ENCODE assay signal across 18 cellular contexts in the genomic region with DNA sequence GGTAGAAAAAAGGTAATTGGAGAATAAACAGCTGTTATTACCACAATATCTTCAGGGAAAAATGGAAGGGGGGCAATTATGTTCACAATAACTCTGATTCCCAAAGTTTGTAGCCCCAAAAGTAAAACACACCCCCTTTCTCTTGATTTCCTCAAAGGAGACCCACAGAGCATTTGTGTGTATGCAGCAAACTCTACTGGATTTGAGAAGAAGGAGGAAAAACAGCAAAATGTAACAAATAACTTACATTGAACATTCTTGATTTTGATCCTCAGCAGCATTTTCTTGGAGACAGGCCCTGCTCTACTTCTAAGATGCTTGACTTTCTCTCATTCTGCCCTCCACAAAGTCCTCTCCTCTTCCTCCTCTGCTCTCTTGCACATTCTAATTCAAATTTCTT.
A peak's percentile ranks its signal among the peaks of the same experiment; 100 is the strongest.
DNase-seq lines count a peak whose midpoint lies in the region; ATAC-seq, FAIRE-seq and TF ChIP-seq lines count a peak whose summit lies in the region.
"Had no signal": no experiment of that assay in that cellular context is flagged by ENCODE, and none has a peak within 500 bp of the region (broad histone marks: within the 10 kb centered on the region; RNA-seq: fewer than 3 reads in every experiment).

No MANE protein-coding gene starts in this region.

- FAIRE-seq in H1 (lab: Jason Lieb, UNC): no peak
- FAIRE-seq: G401.6, GM12878, GM19239, H54 had no signal

- no peaks in the 10 kb centered on the region for H3K36me3 ChIP-seq in H1 (ENCODE audit: control insufficient read depth in 2 of 4, insufficient read depth in 4 of 4, low read length in 3 of 4)
- H3K36me3 ChIP-seq: HAP-1 had no signal

- H3K4me3 ChIP-seq in H1 (ENCODE audit: extremely low read depth in 1 of 4, insufficient read depth in 2 of 4, low read depth in 3 of 4, low read length in 4 of 4): no peak overlapping the region
- H3K4me3 ChIP-seq: GM12878, GM23248, HAP-1 had no signal

- TF ChIP-seq EP300 in H1 (IDR thresholded peaks at IDR 0.05; ENCODE audit: borderline replicate concordance in 1 of 2, low read depth in 2 of 2, low read length in 2 of 2): no peak

- H2BK5ac ChIP-seq in H1 (ENCODE audit: low read depth, low read length): no peak overlapping the region

- no peak overlapping the region for H3K23ac ChIP-seq in H1 (ENCODE audit: insufficient read length)

- no peaks in the 10 kb centered on the region for H3K79me1 ChIP-seq in H1 (ENCODE audit: low read depth, low read length)

- no peak overlapping the region for H2BK20ac ChIP-seq in H1 (ENCODE audit: low read length)

- H3K79me2 ChIP-seq in H1 (ENCODE audit: control insufficient read depth in 1 of 2, insufficient read depth in 2 of 2, low read length in 2 of 2): no peaks in the 10 kb centered on the region

- H3K27ac ChIP-seq in H1 (ENCODE audit: low read depth, low read length): no peak overlapping the region
- H3K27ac ChIP-seq: GM23248 had no signal

- no peak overlapping the region for H3K4ac ChIP-seq in H1 (replicated peaks; ENCODE audit: insufficient read length, low read depth, low read length)

- no peak for TF ChIP-seq POLR2A in H1 (IDR thresholded peaks at IDR 0.05; ENCODE audit: control extremely low read depth in 1 of 2, low read depth in 2 of 2, low read length in 2 of 2)

- no peak for TF ChIP-seq CTCF in H1 (IDR thresholded peaks at IDR 0.05; ENCODE audit: control extremely low read depth in 1 of 3, insufficient read depth in 1 of 3, low read depth in 1 of 3, low read length in 3 of 3)

- no peaks in the 10 kb centered on the region for H3K4me1 ChIP-seq in H1 (replicated peaks in 1 of 4; ENCODE audit: control insufficient read depth in 3 of 4, insufficient read depth in 4 of 4, low read length in 3 of 4)
- H3K4me1 ChIP-seq: Caco-2, HAP-1 had no signal

- H2BK12ac ChIP-seq in H1 (ENCODE audit: low read depth, low read length): no peak overlapping the region

- H2BK15ac ChIP-seq in H1 (ENCODE audit: low read length): no peak overlapping the region

- H3K9me3 ChIP-seq in H1 (ENCODE audit: insufficient read depth in 2 of 2, low read depth in 1 of 2, low read length in 1 of 2): no peaks in the 10 kb centered on the region
- H3K9me3 ChIP-seq: Caco-2, HAP-1 had no signal

- H3K23me2 ChIP-seq in H1 (ENCODE audit: low read depth, low read length): no peaks in the 10 kb centered on the region

- TF ChIP-seq RAD21 in H1 (IDR thresholded peaks at IDR 0.05 in 1 of 2, conservative IDR thresholded peaks at IDR 0.05 in 1 of 2; ENCODE audit: low read depth in 2 of 2, low read length in 2 of 2): no peak

- no peak overlapping the region for H3K4me2 ChIP-seq in H1 (ENCODE audit: insufficient read depth in 1 of 2, low read depth in 2 of 2, low read length in 2 of 2)

- no peak overlapping the region for H4K91ac ChIP-seq in H1 (replicated peaks; ENCODE audit: insufficient read length, low read length)

- H4K5ac ChIP-seq in H1 (ENCODE audit: insufficient read length, low read depth, low read length): no peak overlapping the region

- no peak overlapping the region for H3K9ac ChIP-seq in H1 (replicated peaks in 1 of 4; ENCODE audit: extremely low read depth in 1 of 4, low read depth in 3 of 4, low read length in 3 of 4)
- H3K9ac ChIP-seq: GM23248 had no signal

- POLR2A ChIA-PET in H1 (lab: Charles Lee; ENCODE audit: partially characterized antibody): no interaction called here

- ATAC-seq in HG02884 (IDR thresholded peaks at IDR 0.05; ENCODE audit: unreplicated experiment): no peak
- ATAC-seq: CD8-positive, alpha-beta T cell; GM12878 had no signal

- CTCF ChIA-PET in H1 (lab: Charles Lee; ENCODE audit: partially characterized antibody): no interaction called here

- H4K20me1 ChIP-seq in H1 (replicated peaks in 1 of 2; ENCODE audit: control insufficient read depth in 1 of 2, insufficient read depth in 2 of 2, low read length in 2 of 2): no peaks in the 10 kb centered on the region

- DNase-seq in H1 (ENCODE audit: low read depth in 1 of 2, low spot score in 2 of 2) (no peak), midbrain (lab: John Stamatoyannopoulos, UW) (peak; percentile 18), superior temporal gyrus (ENCODE audit: extremely low spot score) (peak; percentile 45), NCI-H345 (lab: John Stamatoyannopoulos, UW) (no peak), NCI-H526 (lab: John Stamatoyannopoulos, UW) (no peak)
- DNase-seq: C1 segment of cervical spinal cord; Caco-2; CD8-positive, alpha-beta T cell; DMS153; DND-41; GM23248; HFFc6 had no signal

- H2AFZ ChIP-seq in H1 (ENCODE audit: low read length): peak overlapping the region; percentile 78; the same call in 1 of the 2 replicates
- H2AFZ ChIP-seq: GM23248 had no signal

- H3K56ac ChIP-seq in H1 (replicated peaks; ENCODE audit: insufficient read length, low read depth, low read length): no peak overlapping the region

- no peaks in the 10 kb centered on the region for H3K27me3 ChIP-seq in H1 (replicated peaks in 1 of 4; ENCODE audit: control insufficient read depth in 3 of 4, extremely low read depth in 1 of 4, insufficient read depth in 3 of 4, low read length in 3 of 4)

- no peak overlapping the region for H2BK120ac ChIP-seq in H1 (replicated peaks; ENCODE audit: low read depth, low read length)

- H3K18ac ChIP-seq in H1 (ENCODE audit: extremely low read depth, low read length): no peak overlapping the region

- no peak overlapping the region for H2AK5ac ChIP-seq in H1 (ENCODE audit: low read depth, low read length)

- H3K14ac ChIP-seq in H1 (ENCODE audit: insufficient read length): no peak overlapping the region

- H4K8ac ChIP-seq in H1 (ENCODE audit: extremely low read depth, insufficient read depth, low read length): no peak overlapping the region

TF ChIP-seq in H1, 55 proteins besides CTCF, POLR2A, EP300 and RAD21:
- TF ChIP-seq CHD1 (IDR thresholded peaks at IDR 0.05; ENCODE audit: low read depth, low read length): no peak
- no peak for TF ChIP-seq NANOG (IDR thresholded peaks at IDR 0.05; ENCODE audit: insufficient read depth, low read depth, low read length, poor library complexity, severe bottlenecking)
- TF ChIP-seq NRF1 (IDR thresholded peaks at IDR 0.05; ENCODE audit: low read depth, low read length): no peak
- TF ChIP-seq, protein P1, sequence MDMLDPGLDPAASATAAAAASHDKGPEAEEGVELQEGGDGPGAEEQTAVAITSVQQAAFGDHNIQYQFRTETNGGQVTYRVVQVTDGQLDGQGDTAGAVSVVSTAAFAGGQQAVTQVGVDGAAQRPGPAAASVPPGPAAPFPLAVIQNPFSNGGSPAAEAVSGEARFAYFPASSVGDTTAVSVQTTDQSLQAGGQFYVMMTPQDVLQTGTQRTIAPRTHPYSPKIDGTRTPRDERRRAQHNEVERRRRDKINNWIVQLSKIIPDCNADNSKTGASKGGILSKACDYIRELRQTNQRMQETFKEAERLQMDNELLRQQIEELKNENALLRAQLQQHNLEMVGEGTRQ (IDR thresholded peaks at IDR 0.05; ENCODE audit: low read length): no peak
- no peak for TF ChIP-seq SIRT6 (IDR thresholded peaks at IDR 0.05; ENCODE audit: low read length)
- TF ChIP-seq ZNF274 (IDR thresholded peaks at IDR 0.05; ENCODE audit: borderline replicate concordance, extremely low read depth, low read length): no peak
- TF ChIP-seq BACH1 (IDR thresholded peaks at IDR 0.05; ENCODE audit: low read length): no peak
- no peak for TF ChIP-seq GTF2F1 (IDR thresholded peaks at IDR 0.05; ENCODE audit: borderline replicate concordance, low read depth, low read length)
- no peak for TF ChIP-seq CREB1 (IDR thresholded peaks at IDR 0.05)
- no peak for TF ChIP-seq PHF8 (conservative IDR thresholded peaks at IDR 0.05; ENCODE audit: low read depth, low read length)
- no peak for TF ChIP-seq CEBPB (IDR thresholded peaks at IDR 0.05; ENCODE audit: low read depth, low read length)
- no peak for TF ChIP-seq RBBP5 (IDR thresholded peaks at IDR 0.05; ENCODE audit: borderline replicate concordance, low read depth, low read length)
- TF ChIP-seq JUN (IDR thresholded peaks at IDR 0.05; ENCODE audit: low read depth, low read length): no peak
- TF ChIP-seq BCL11A (IDR thresholded peaks at IDR 0.05; ENCODE audit: low read depth in 2 of 2, low read length in 2 of 2): no peak

Comparison
In these comparisons a context has a peak if more than half of its experiments do, and no peak if none do; other contexts are left out.
1. DNase-seq: peak in midbrain (single experiment) and superior temporal gyrus (single experiment); none in H1 (0 of 2), NCI-H345 (single experiment) and NCI-H526 (0 of 2).